8 cellular contexts compared by ENCODE assay signal in genomic region chr11:118621898-118622375, GRCh38. TPM values are rescaled to one million over a fixed set of nuclear protein-coding genes. Genes with fewer than 3 reads are reported as not detected.
DNase-seq lines count a peak whose midpoint lies in the region; ATAC-seq and TF ChIP-seq lines count a peak whose summit lies in the region.

No MANE protein-coding gene starts in this region.

- H3K27me3 ChIP-seq in CD8-positive, alpha-beta memory T cell (ENCODE audit: insufficient read depth, low read length, poor library complexity, severe bottlenecking) = peaks cover 5% of the 10 kb centered on the region
- H3K27me3 ChIP-seq in SJCRH30 (no peaks in the 10 kb centered on the region), esophagus squamous epithelium (peaks cover 0 to 14% (median 0%) of the 10 kb centered on the region in 4 donors)

- TF ChIP-seq CTCF in esophagus squamous epithelium (IDR thresholded peaks at IDR 0.05) = no peak
- TF ChIP-seq CTCF in progenitor cell of endocrine pancreas (IDR thresholded peaks at IDR 0.05; ENCODE audit: unreplicated experiment) = no peak
- no peak for TF ChIP-seq CTCF in GM10266 (IDR thresholded peaks at IDR 0.05; ENCODE audit: control insufficient read depth, insufficient read depth, low read depth, missing control alignments)

- H3K4me1 ChIP-seq in CD8-positive, alpha-beta memory T cell (ENCODE audit: insufficient read depth, low read length) = peaks cover 8% of the 10 kb centered on the region
- H3K4me1 ChIP-seq in SJCRH30 = peaks cover 30% of the 10 kb centered on the region
- H3K4me1 ChIP-seq in esophagus squamous epithelium = peaks cover 42 to 98% (median 81%) of the 10 kb centered on the region in 3 donors

- no peak for DNase-seq in CD8-positive, alpha-beta memory T cell
- DNase-seq in SJCRH30 (peak in 1 of 2 experiments; percentile 22), esophagus squamous epithelium (lab: John Stamatoyannopoulos, UW) (no peak), progenitor cell of endocrine pancreas (ENCODE audit: low spot score, unreplicated experiment) (no peak), HK-2 (ENCODE audit: unreplicated experiment) (no peak), GM10266 (ENCODE audit: extremely low spot score) (no peak)

- POLR2A ChIA-PET in CD8-positive, alpha-beta memory T cell (lab: Charles Lee) = no interaction called here

- no peaks in the 10 kb centered on the region for H3K9me3 ChIP-seq in CD8-positive, alpha-beta memory T cell (ENCODE audit: low read length)
- H3K9me3 ChIP-seq in SJCRH30 (replicated peaks) (no peaks in the 10 kb centered on the region), esophagus squamous epithelium (no peaks in the 10 kb centered on the region)

- CTCF ChIA-PET in CD8-positive, alpha-beta memory T cell (lab: Charles Lee) = interaction anchor here (0.6 to 2.6 kb wide), 5 partner anchors 10 to 37 kb away, joined by 3 to 7 read pairs (median 5); no protein-coding TSS in a partner anchor

- H3K27ac ChIP-seq in CD8-positive, alpha-beta memory T cell (ENCODE audit: low read depth, low read length) = peak overlapping the region; percentile 33
- H3K27ac ChIP-seq in SJCRH30 (peak overlapping the region; percentile 85), esophagus squamous epithelium (peak overlapping the region; percentile 75 to 88 (median 84))

- 21 to 27% methylated on average over 3 of the region's 4 CpGs for WGBS in esophagus squamous epithelium, 2 donors

- peaks cover 0 to 1% (median 0%) of the 10 kb centered on the region in 3 donors for H3K36me3 Mint-ChIP-seq in CD8-positive, alpha-beta memory T cell
- peaks cover 2% of the 10 kb centered on the region for H3K36me3 Mint-ChIP-seq in progenitor cell of endocrine pancreas (ENCODE audit: insufficient read depth)

- ATAC-seq in HG02840 (IDR thresholded peaks at IDR 0.05; ENCODE audit: low FRiP score, unreplicated experiment) (no peak), GM19397 (IDR thresholded peaks at IDR 0.05; ENCODE audit: unreplicated experiment) (no peak)

- no peak for TF ChIP-seq POLR2A in esophagus squamous epithelium (IDR thresholded peaks at IDR 0.05)

- H3K4me3 ChIP-seq in CD8-positive, alpha-beta memory T cell (ENCODE audit: low read length) = no peak overlapping the region
- H3K4me3 ChIP-seq in SJCRH30 = peak overlapping the region; percentile 74
- H3K4me3 ChIP-seq in esophagus squamous epithelium = peak overlapping the region; percentile 34 to 67 (median 46)

- H3K27me3 Mint-ChIP-seq in CD8-positive, alpha-beta memory T cell = peaks cover 10 to 18% of the 10 kb centered on the region in 2 donors
- H3K27me3 Mint-ChIP-seq in progenitor cell of endocrine pancreas = no peaks in the 10 kb centered on the region

- peak overlapping the region in 4 of 7 donors; percentile 11 to 44 (median 30) for H3K4me3 Mint-ChIP-seq in CD8-positive, alpha-beta memory T cell
- H3K4me3 Mint-ChIP-seq in progenitor cell of endocrine pancreas (ENCODE audit: low read depth) = peak overlapping the region; percentile 84

- H3K4me1 Mint-ChIP-seq in CD8-positive, alpha-beta memory T cell = peaks cover 8 to 14% (median 13%) of the 10 kb centered on the region in 3 donors
- H3K4me1 Mint-ChIP-seq in progenitor cell of endocrine pancreas (ENCODE audit: low read depth) = peaks cover 34% of the 10 kb centered on the region

- intact Hi-C loops in esophagus squamous epithelium (cut with DNase I) = no loop called here

- no peaks in the 10 kb centered on the region for H3K9me3 Mint-ChIP-seq in CD8-positive, alpha-beta memory T cell
- no peaks in the 10 kb centered on the region for H3K9me3 Mint-ChIP-seq in progenitor cell of endocrine pancreas (ENCODE audit: low read depth)

- H3K36me3 ChIP-seq in CD8-positive, alpha-beta memory T cell (ENCODE audit: insufficient read depth, low read length) = no peaks in the 10 kb centered on the region
- H3K36me3 ChIP-seq in SJCRH30 = no peaks in the 10 kb centered on the region; the same call in 1 of the 2 replicates
- peaks cover 0 to 33% (median 0%) of the 10 kb centered on the region in 3 donors for H3K36me3 ChIP-seq in esophagus squamous epithelium

- peak overlapping the region in 1 of 8 donors; percentile 68 for H3K27ac Mint-ChIP-seq in CD8-positive, alpha-beta memory T cell
- H3K27ac Mint-ChIP-seq in progenitor cell of endocrine pancreas = peak overlapping the region; percentile 85

RNA-seq across cellular contexts. Expression of gene PHLDB1, which starts 14.5 kb away (rescaled TPM):
- 1 to 10 TPM; 1.9 to 2.4 TPM for total RNA-seq in CD8-positive, alpha-beta memory T cell
- polyA plus RNA-seq in CD8-positive, alpha-beta memory T cell = 0.82 TPM
- 19.1 and 21.6 TPM in 2 replicates for total RNA-seq in SJCRH30 (2014; rRNA removed; shearing (Covaris generic))
- 10 to 100 TPM in 3 of 4 donors, 1 to 10 TPM in 1; 6.7 to 29.8 (median 21.2) TPM for total RNA-seq in esophagus squamous epithelium
- total RNA-seq in progenitor cell of endocrine pancreas = 106 and 110 TPM in 2 replicates

RNA-seq across cellular contexts. Expression of gene ARCN1, which starts 49.7 kb away (rescaled TPM):
- 100 to 1,000 TPM; 149 to 154 TPM for total RNA-seq in CD8-positive, alpha-beta memory T cell
- 148 TPM for polyA plus RNA-seq in CD8-positive, alpha-beta memory T cell
- 135 and 143 TPM in 2 replicates for total RNA-seq in SJCRH30 (2014; rRNA removed; shearing (Covaris generic))
- total RNA-seq in esophagus squamous epithelium (10 to 100 TPM; 67.8 to 81.6 (median 78.1) TPM), progenitor cell of endocrine pancreas (112 TPM in 2 replicates)

RNA-seq across cellular contexts. Expression of gene IFT46, which starts 56.2 kb away (rescaled TPM):
- 10 to 100 TPM; 29.5 to 30.1 TPM for total RNA-seq in CD8-positive, alpha-beta memory T cell
- 7.4 TPM for polyA plus RNA-seq in CD8-positive, alpha-beta memory T cell
- total RNA-seq in SJCRH30 (2014; rRNA removed; shearing (Covaris generic)) = 16.0 and 17.2 TPM in 2 replicates
- 10 to 100 TPM; 13.2 to 25.2 (median 18.6) TPM for total RNA-seq in esophagus squamous epithelium
- 23.5 and 23.7 TPM in 2 replicates for total RNA-seq in progenitor cell of endocrine pancreas

RNA-seq across cellular contexts. Expression of gene TREH, which starts 57.5 kb away (rescaled TPM):
- total RNA-seq in CD8-positive, alpha-beta memory T cell = not detected
- polyA plus RNA-seq in CD8-positive, alpha-beta memory T cell = not detected
- not detected in 2 replicates for total RNA-seq in SJCRH30 (2014; rRNA removed; shearing (Covaris generic))
- total RNA-seq in esophagus squamous epithelium = under 1 TPM in 2 of 4 donors, not detected in 2; 0.09 to 0.57 TPM
- not detected in 2 replicates for total RNA-seq in progenitor cell of endocrine pancreas

Comparison
In these comparisons a context has a peak if more than half of its experiments do, and no peak if none do; other contexts are left out.
1. H3K27ac ChIP-seq: peak in every context shown above with its lines; median percentile 85 in SJCRH30; 84 in esophagus squamous epithelium; 33 in CD8-positive, alpha-beta memory T cell.